ENCODE assay signal across 8 cellular contexts in the genomic region with DNA sequence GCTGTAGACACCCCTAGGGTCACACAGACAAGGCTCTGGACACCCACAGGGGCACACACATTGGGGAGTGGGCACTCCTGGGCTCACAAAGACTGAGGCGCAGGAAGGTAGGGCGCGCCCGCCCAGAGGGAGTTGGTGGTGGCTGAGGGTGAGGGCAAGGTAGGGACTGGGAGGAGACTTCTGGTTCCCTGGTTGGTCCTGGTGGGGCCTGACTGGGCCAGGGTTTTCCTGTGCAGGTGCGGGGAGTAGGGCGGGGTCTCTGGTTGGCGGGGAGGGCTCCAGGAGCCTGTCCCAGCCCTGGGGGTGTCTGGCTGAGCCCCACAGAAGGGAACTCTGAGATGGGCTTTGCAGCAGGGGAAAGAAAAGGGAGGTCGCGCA. TPM values are rescaled to one million over a fixed set of nuclear protein-coding genes. Genes with fewer than 3 reads are reported as not detected.
A peak's percentile ranks its signal among the peaks of the same experiment; 100 is the strongest.
DNase-seq lines count a peak whose midpoint lies in the region; ATAC-seq, FAIRE-seq and TF ChIP-seq lines count a peak whose summit lies in the region.

No MANE protein-coding gene starts in this region.

- no peaks in the 10 kb centered on the region for H3K36me3 ChIP-seq in KOPT-K1 (ENCODE audit: insufficient read depth, low read length)
- H3K36me3 ChIP-seq in K562 (ENCODE audit: control insufficient read depth, insufficient read depth, low read length), result no peaks in the 10 kb centered on the region

- peaks cover 16% of the 10 kb centered on the region for H3K79me2 ChIP-seq in K562 (ENCODE audit: control insufficient read depth, insufficient read depth, low read length)

- H3K4me3 ChIP-seq in A549, result peak overlapping the region; percentile 80
- peak overlapping the region; percentile 88 for H3K4me3 ChIP-seq in K562

- peak; percentile 48 to 61; a peak in 4 of 6 replicates for ATAC-seq in A549
- ATAC-seq in GM19023 (IDR thresholded peaks at IDR 0.05; ENCODE audit: unreplicated experiment), result peak; percentile 2
- ATAC-seq in K562, result peak; percentile 8
- ATAC-seq in GM19397 (IDR thresholded peaks at IDR 0.05; ENCODE audit: unreplicated experiment), result no peak

- 27% methylated on average over 4 of the region's 9 CpGs for WGBS in A549 (ENCODE audit: missing lambda C conversion rate)
- WGBS in K562 (ENCODE audit: insufficient coverage, low coverage, missing lambda C conversion rate), result 0% methylated on average over 4 of the region's 9 CpGs

- DNase-seq in A549 (ENCODE audit: low read depth in 1 of 2, low spot score in 1 of 2), result peak in 1 of 2 experiments; percentile 10
- peak in 1 of 4 experiments; percentile 31 for DNase-seq in K562 (ENCODE audit: extremely low read depth in 1 of 4, low spot score in 3 of 4)
- DNase-seq in pons (ENCODE audit: low spot score), result no peak

- peak overlapping the region; percentile 87 to 96 for H3K9ac ChIP-seq in K562 (ENCODE audit: insufficient read depth in 1 of 2, low read depth in 2 of 2, low read length in 2 of 2)

- H3K9me1 ChIP-seq in K562 (ENCODE audit: control insufficient read depth, insufficient read depth, low read length), result no peaks in the 10 kb centered on the region

- in situ Hi-C loops in K562 (cut with MboI), result no loop called here

- H3K4me1 ChIP-seq in A549 (peaks cover 10% of the 10 kb centered on the region; the same call in 1 of the 3 replicates), K562 (replicated peaks in 1 of 2; ENCODE audit: control insufficient read depth in 2 of 2, insufficient read depth in 2 of 2, low read length in 2 of 2) (peaks cover 25 to 26% of the 10 kb centered on the region in 2 experiments; a peak in 4 of 5 replicates)

- no peak for FAIRE-seq in A549 (lab: Jason Lieb, UNC)
- FAIRE-seq in K562 (lab: Jason Lieb, UNC), result no peak

- no peaks in the 10 kb centered on the region for H4K20me1 ChIP-seq in K562 (replicated peaks; ENCODE audit: control insufficient read depth, insufficient read depth, low read length)

- TF ChIP-seq RAD21 in A549 (conservative IDR thresholded peaks at IDR 0.05 in 1 of 2, IDR thresholded peaks at IDR 0.05 in 1 of 2) (no peak), K562 (CRISPR knock-in tag; conservative IDR thresholded peaks at IDR 0.05 in 1 of 2, IDR thresholded peaks at IDR 0.05 in 1 of 2) (no peak)

- H3K27me3 ChIP-seq in K562 (ENCODE audit: control insufficient read depth in 2 of 2, insufficient read depth in 2 of 2, low read length in 2 of 2) (no peaks in the 10 kb centered on the region), layer of hippocampus (ENCODE audit: control insufficient read depth, insufficient read depth, low read length) (no peaks in the 10 kb centered on the region)

- no peak for TF ChIP-seq POLR2A in A549 (IDR thresholded peaks at IDR 0.05; ENCODE audit: low read length)
- no peak for TF ChIP-seq POLR2A in K562 (conservative IDR thresholded peaks at IDR 0.05)

- peak overlapping the region; percentile 85 for H2AFZ ChIP-seq in K562 (ENCODE audit: low read depth, low read length)

- H3K9me3 ChIP-seq in A549 (no peaks in the 10 kb centered on the region), KOPT-K1 (ENCODE audit: insufficient read depth, low read length, poor library complexity, severe bottlenecking) (no peaks in the 10 kb centered on the region), K562 (replicated peaks; ENCODE audit: control insufficient read depth, insufficient read depth, low read depth, low read length) (no peaks in the 10 kb centered on the region)

- peak overlapping the region; percentile 96 to 99 for H3K27ac ChIP-seq in A549
- H3K27ac ChIP-seq in KOPT-K1 (ENCODE audit: low read depth, low read length, poor library complexity, severe bottlenecking), result peak overlapping the region; percentile 90
- peak overlapping the region; percentile 89 for H3K27ac ChIP-seq in K562 (ENCODE audit: extremely low read depth, low read depth, low read length)
- H3K27ac ChIP-seq in layer of hippocampus (ENCODE audit: low read depth, low read length), result peak overlapping the region; percentile 78
- peak overlapping the region; percentile 71 for H3K27ac ChIP-seq in temporal lobe (ENCODE audit: low read depth, low read length)

- no TSS peak for BruUV-seq in K562 (replicated peaks; lab: Mats Ljungman, UMichigan)

- intact Hi-C loops in K562 (cut with micrococcal nuclease), result loop anchor here (5.0 kb wide), 1 partner anchor 80 kb away; a partner anchor contains a TSS

- TF ChIP-seq CTCF in A549 (IDR thresholded peaks at IDR 0.05) (no peak), K562 (IDR thresholded peaks at IDR 0.05 in 2 of 3, conservative IDR thresholded peaks at IDR 0.05 in 1 of 3; ENCODE audit: insufficient read depth in 2 of 3, low read depth in 1 of 3, low read length in 3 of 3) (no peak)

- CTCF ChIA-PET in A549 (lab: Yijun Ruan, JAX) (no interaction called here), K562 (lab: Yijun Ruan, JAX; ENCODE audit: low intra/inter-chr PET ratio) (no interaction called here)

- TF ChIP-seq EP300 in A549 (IDR thresholded peaks at IDR 0.05) (no peak), K562 (IDR thresholded peaks at IDR 0.05; ENCODE audit: low read length) (no peak)

- H3K4me2 ChIP-seq in A549 (peak overlapping the region; percentile 93), K562 (ENCODE audit: insufficient read depth, low read length) (peak overlapping the region; percentile 91)

- POLR2A ChIA-PET in A549 (lab: Yijun Ruan, JAX) (interaction anchor here (0.6 kb wide), 1 partner anchor 60 kb away, joined by 4 read pairs; no protein-coding TSS in a partner anchor), K562 (lab: Yijun Ruan, JAX) (interaction anchor here (0.6 to 1.6 kb wide), 4 partner anchors 9 to 493 kb away, joined by 3 to 4 read pairs (median 3); no protein-coding TSS in a partner anchor)

TF ChIP-seq in A549, 52 proteins besides CTCF, POLR2A, EP300 and RAD21:
- no peak for TF ChIP-seq ZFP36 (IDR thresholded peaks at IDR 0.05; ENCODE audit: borderline replicate concordance, partially characterized antibody)

TF ChIP-seq in K562, 482 proteins besides CTCF, POLR2A, EP300 and RAD21 (continues in another document):
- TF ChIP-seq COPS2 (conservative IDR thresholded peaks at IDR 0.05), result no peak

RNA-seq across cellular contexts. Expression of a gene that starts 6.7 kb away (rescaled TPM):
- polyA plus RNA-seq in A549 (2011; rRNA removed) (0.05 and 0.09 TPM in 2 replicates), A549 (2017; fragmentation: RNase III; extraction: RNeasy Plus Mini Kit Qiagen cat#74134 plus additional on column Dnase treatment) (0.21 to 0.44 TPM (median 0.29 TPM) in 3 replicates), K562 (2011; rRNA removed) (1.2 and 20.4 TPM in 2 replicates), K562 (2014; fragmentation: Illumina TruSeq; extraction: Trizol) (16.1 and 17.7 TPM in 2 replicates), K562 (2014; fragmentation: Nextera tagmentation; extraction: Ambion mirVana) (under 1 TPM; 0.11 to 0.25 TPM), K562 (2014; rRNA removed) (3.8 and 4.3 TPM in 2 replicates)
- polyA plus RNA-seq in A549 (2012; cell fraction: cytosol; rRNA removed), result 0.16 and 0.17 TPM in 2 replicates
- polyA plus RNA-seq in A549 (2012; cell fraction: nucleus; rRNA removed), result 0.78 and 0.86 TPM in 2 replicates
- polyA minus RNA-seq in A549 (2011; rRNA and poly(A)+ RNA removed), result not detected in 2 replicates
- 0.72 and 3.4 TPM in 2 replicates for total RNA-seq in K562 (2011; cell fraction: chromatin; rRNA removed; ENCODE audit: low replicate concordance)
- total RNA-seq in K562 (2011; cell fraction: nucleolus; rRNA removed), result 2.2 and 2.8 TPM in 2 replicates
- total RNA-seq in K562 (2011; cell fraction: nucleoplasm; rRNA removed), result 0.95 and 3.4 TPM in 2 replicates
- total RNA-seq in K562 (2014; rRNA removed) (8.8 and 9.7 TPM in 2 replicates), K562 (2014; rRNA removed; fragmentation: Illumina TruSeq; extraction: Trizol) (2.4 and 2.9 TPM in 2 replicates), K562 (2015; rRNA removed; fragmentation: Illumina TruSeq; extraction: Trizol) (5.9 and 7.9 TPM in 2 replicates), K562 (2021) (10.8 and 15.7 TPM in 2 replicates), temporal lobe (0.74 TPM)
- polyA plus RNA-seq in K562 (2011; cell fraction: cytosol; rRNA removed), result 2.1 and 14.4 TPM in 2 replicates
- polyA plus RNA-seq in K562 (2011; cell fraction: nucleus; rRNA removed), result 8.1 and 32.0 TPM in 2 replicates
- 15.0 and 38.9 TPM in 2 replicates for polyA plus RNA-seq in K562 (2012)
- polyA minus RNA-seq in K562 (2011; rRNA and poly(A)+ RNA removed), result 1.6 and 7.1 TPM in 2 replicates
- 4.1 and 34.6 TPM in 2 replicates for polyA minus RNA-seq in K562 (2011; cell fraction: cytosol; rRNA and poly(A)+ RNA removed)
- 2.3 and 18.2 TPM in 2 replicates for polyA minus RNA-seq in K562 (2011; cell fraction: nucleus; rRNA and poly(A)+ RNA removed)

RNA-seq across cellular contexts. Expression of a gene that starts 19.7 kb away (rescaled TPM):
- polyA plus RNA-seq in A549 (2011; rRNA removed) (12.8 and 13.4 TPM in 2 replicates), A549 (2017; fragmentation: RNase III; extraction: RNeasy Plus Mini Kit Qiagen cat#74134 plus additional on column Dnase treatment) (19.9 to 20.3 TPM (median 20.0 TPM) in 3 replicates), K562 (2011; rRNA removed) (13.8 and 26.0 TPM in 2 replicates), K562 (2014; fragmentation: Illumina TruSeq; extraction: Trizol) (32.1 and 33.5 TPM in 2 replicates), K562 (2014; fragmentation: Nextera tagmentation; extraction: Ambion mirVana) (1 to 10 TPM; 4.7 to 6.5 TPM), K562 (2014; rRNA removed) (19.0 and 19.4 TPM in 2 replicates)
- 25.2 and 26.3 TPM in 2 replicates for polyA plus RNA-seq in A549 (2012; cell fraction: cytosol; rRNA removed)
- 64.5 and 69.9 TPM in 2 replicates for polyA plus RNA-seq in A549 (2012; cell fraction: nucleus; rRNA removed)
- 27.1 and 31.3 TPM in 2 replicates for polyA minus RNA-seq in A549 (2011; rRNA and poly(A)+ RNA removed)
- total RNA-seq in K562 (2011; cell fraction: chromatin; rRNA removed; ENCODE audit: low replicate concordance), result 9.5 and 28.8 TPM in 2 replicates
- total RNA-seq in K562 (2011; cell fraction: nucleolus; rRNA removed), result 29.4 and 31.5 TPM in 2 replicates
- total RNA-seq in K562 (2011; cell fraction: nucleoplasm; rRNA removed), result 20.1 and 21.3 TPM in 2 replicates
- total RNA-seq in K562 (2014; rRNA removed) (21.7 and 29.1 TPM in 2 replicates), K562 (2014; rRNA removed; fragmentation: Illumina TruSeq; extraction: Trizol) (11.5 and 13.1 TPM in 2 replicates), K562 (2015; rRNA removed; fragmentation: Illumina TruSeq; extraction: Trizol) (17.9 and 19.0 TPM in 2 replicates), K562 (2021) (31.9 and 34.7 TPM in 2 replicates), temporal lobe (1.7 TPM)
- 23.8 and 37.0 TPM in 2 replicates for polyA plus RNA-seq in K562 (2011; cell fraction: cytosol; rRNA removed)
- polyA plus RNA-seq in K562 (2011; cell fraction: nucleus; rRNA removed), result 38.1 and 50.4 TPM in 2 replicates
- polyA plus RNA-seq in K562 (2012), result 26.5 and 33.6 TPM in 2 replicates
- 16.9 and 18.2 TPM in 2 replicates for polyA minus RNA-seq in K562 (2011; rRNA and poly(A)+ RNA removed)
- polyA minus RNA-seq in K562 (2011; cell fraction: cytosol; rRNA and poly(A)+ RNA removed), result 18.5 and 20.0 TPM in 2 replicates
- polyA minus RNA-seq in K562 (2011; cell fraction: nucleus; rRNA and poly(A)+ RNA removed), result 15.3 and 17.7 TPM in 2 replicates
